In genomic region chr11:70470127-70470526, GRCh38 we compare ENCODE assay signal across 1 cellular context.
TF ChIP-seq lines count a peak whose summit lies in the region.

No MANE protein-coding gene starts in this region.

TF ChIP-seq in K562, 482 proteins besides CTCF, POLR2A, EP300 and RAD21 (continued from another document and continues in another):
- TF ChIP-seq HMBOX1 (IDR thresholded peaks at IDR 0.05) = peak; percentile 48; the same call in 1 of the 2 replicates
- no peak for TF ChIP-seq POLR2AphosphoS2 (IDR thresholded peaks at IDR 0.05; ENCODE audit: low read length)
- no peak for TF ChIP-seq ZNF449 (CRISPR knock-in tag; IDR thresholded peaks at IDR 0.05)
- TF ChIP-seq DMBX1 (CRISPR knock-in tag; IDR thresholded peaks at IDR 0.05; ENCODE audit: borderline replicate concordance) = 0 out of 2 replicates have a peak, but pooled peaks have one; percentile 22
- TF ChIP-seq ZNF224 (CRISPR knock-in tag; IDR thresholded peaks at IDR 0.05) = no peak
- TF ChIP-seq SRSF1 (IDR thresholded peaks at IDR 0.05; ENCODE audit: low read depth, low read length) = no peak
- TF ChIP-seq MAFG (tag; conservative IDR thresholded peaks at IDR 0.05) = no peak
- TF ChIP-seq PKNOX1 (IDR thresholded peaks at IDR 0.05) = no peak
- TF ChIP-seq TFE3 (CRISPR knock-in tag; IDR thresholded peaks at IDR 0.05) = peak; percentile 73
- no peak for TF ChIP-seq COPS2 (conservative IDR thresholded peaks at IDR 0.05)
- TF ChIP-seq GMEB1 (CRISPR knock-in tag; IDR thresholded peaks at IDR 0.05) = no peak
- no peak for TF ChIP-seq RERE (CRISPR knock-in tag; IDR thresholded peaks at IDR 0.05; ENCODE audit: borderline replicate concordance)
- no peak for TF ChIP-seq SNAPC5 (CRISPR knock-in tag; IDR thresholded peaks at IDR 0.05)
- TF ChIP-seq ZNF121 (CRISPR knock-in tag; conservative IDR thresholded peaks at IDR 0.05) = no peak
- peak; percentile 95 for TF ChIP-seq MEF2D (tag; conservative IDR thresholded peaks at IDR 0.05; ENCODE audit: low read depth)
- TF ChIP-seq ZNF253 (CRISPR knock-in tag; conservative IDR thresholded peaks at IDR 0.05) = no peak
- 0 out of 2 replicates have a peak, but pooled peaks have one; percentile 11 for TF ChIP-seq ATF7 (IDR thresholded peaks at IDR 0.05)
- peak; percentile 71 for TF ChIP-seq BHLHE40 (IDR thresholded peaks at IDR 0.05; ENCODE audit: low read length)
- peak; percentile 55; the same call in 1 of the 2 replicates for TF ChIP-seq SOX6 (IDR thresholded peaks at IDR 0.05)
- TF ChIP-seq RNF2 (IDR thresholded peaks at IDR 0.05) = no peak
- TF ChIP-seq CEBPG (CRISPR knock-in tag; IDR thresholded peaks at IDR 0.05) = peak; percentile 28; the same call in 1 of the 2 replicates
- TF ChIP-seq CEBPG (tag; conservative IDR thresholded peaks at IDR 0.05 in 1 of 2, IDR thresholded peaks at IDR 0.05 in 1 of 2) = no peak
- TF ChIP-seq ARNT (IDR thresholded peaks at IDR 0.05) = no peak
- TF ChIP-seq RFX7 (CRISPR knock-in tag; IDR thresholded peaks at IDR 0.05) = no peak
- TF ChIP-seq USF1 (CRISPR knock-in tag; IDR thresholded peaks at IDR 0.05) = peak; percentile 12; the same call in 1 of the 2 replicates
- peak; percentile 84 for TF ChIP-seq TCF3 (CRISPR knock-in tag; IDR thresholded peaks at IDR 0.05)
- TF ChIP-seq NCOA2 (IDR thresholded peaks at IDR 0.05; ENCODE audit: partially characterized antibody in 2 of 2) = no peak
- TF ChIP-seq MITF (IDR thresholded peaks at IDR 0.05) = peak; percentile 63; the same call in 1 of the 2 replicates
- TF ChIP-seq ETV1 (tag; conservative IDR thresholded peaks at IDR 0.05; ENCODE audit: low read depth) = no peak
- no peak for TF ChIP-seq CAMTA2 (CRISPR knock-in tag; conservative IDR thresholded peaks at IDR 0.05)
- no peak for TF ChIP-seq ATF6 (CRISPR knock-in tag; IDR thresholded peaks at IDR 0.05)
- peak; percentile 42 for TF ChIP-seq NFIC (IDR thresholded peaks at IDR 0.05)
- no peak for TF ChIP-seq ZNF347 (CRISPR knock-in tag; IDR thresholded peaks at IDR 0.05; ENCODE audit: low read depth)
- no peak for TF ChIP-seq TAF7 (tag; IDR thresholded peaks at IDR 0.05)
- no peak for TF ChIP-seq ZNF778 (CRISPR knock-in tag; IDR thresholded peaks at IDR 0.05)
- no peak for TF ChIP-seq RBM39 (optimal IDR thresholded peaks at IDR 0.05; ENCODE audit: low read depth, low read length)
- no peak for TF ChIP-seq UBTF (IDR thresholded peaks at IDR 0.05; ENCODE audit: borderline replicate concordance in 1 of 2, low read depth in 2 of 2, low read length in 2 of 2)
- no peak for TF ChIP-seq THRAP3 (IDR thresholded peaks at IDR 0.05; ENCODE audit: borderline replicate concordance)
- TF ChIP-seq CBX3 (IDR thresholded peaks at IDR 0.05; ENCODE audit: borderline replicate concordance in 1 of 2, low read length in 2 of 2) = no peak
